ENCODE assay signal across 6 cellular contexts in genomic region chr5:38678697-38679096, GRCh38.
A peak's percentile ranks its signal among the peaks of the same experiment; 100 is the strongest.
DNase-seq lines count a peak whose midpoint lies in the region.

No MANE protein-coding gene starts in this region.

- DNase-seq in globus pallidus (ENCODE audit: low spot score) (peak; percentile 63), medulla oblongata (ENCODE audit: extremely low spot score) (peak; percentile 43), substantia nigra (lab: John Stamatoyannopoulos, UW) (peak in 2 of 49 donors; percentile 2 to 17)

- peak overlapping the region; percentile 95 for H3K27ac ChIP-seq in angular gyrus (ENCODE audit: low read depth, low read length)
- peak overlapping the region; percentile 96 for H3K27ac ChIP-seq in cingulate gyrus (ENCODE audit: low read depth, low read length)
- H3K27ac ChIP-seq in substantia nigra (ENCODE audit: low read depth, low read length, poor library complexity, severe bottlenecking): peak overlapping the region; percentile 92
- peak overlapping the region; percentile 99 for H3K27ac ChIP-seq in temporal lobe (ENCODE audit: low read depth, low read length)
